Comparison of ENCODE assay signal across 1 cellular context in genomic region chr3:129388791-129389571, GRCh38.
TF ChIP-seq lines count a peak whose summit lies in the region.

No MANE protein-coding gene starts in this region.

TF ChIP-seq in K562, 482 proteins besides CTCF, POLR2A, EP300 and RAD21:
- peak; percentile 45 for TF ChIP-seq FOSL1 (tag; conservative IDR thresholded peaks at IDR 0.05)
